Comparison of ENCODE assay signal across 8 cellular contexts in the genomic region with DNA sequence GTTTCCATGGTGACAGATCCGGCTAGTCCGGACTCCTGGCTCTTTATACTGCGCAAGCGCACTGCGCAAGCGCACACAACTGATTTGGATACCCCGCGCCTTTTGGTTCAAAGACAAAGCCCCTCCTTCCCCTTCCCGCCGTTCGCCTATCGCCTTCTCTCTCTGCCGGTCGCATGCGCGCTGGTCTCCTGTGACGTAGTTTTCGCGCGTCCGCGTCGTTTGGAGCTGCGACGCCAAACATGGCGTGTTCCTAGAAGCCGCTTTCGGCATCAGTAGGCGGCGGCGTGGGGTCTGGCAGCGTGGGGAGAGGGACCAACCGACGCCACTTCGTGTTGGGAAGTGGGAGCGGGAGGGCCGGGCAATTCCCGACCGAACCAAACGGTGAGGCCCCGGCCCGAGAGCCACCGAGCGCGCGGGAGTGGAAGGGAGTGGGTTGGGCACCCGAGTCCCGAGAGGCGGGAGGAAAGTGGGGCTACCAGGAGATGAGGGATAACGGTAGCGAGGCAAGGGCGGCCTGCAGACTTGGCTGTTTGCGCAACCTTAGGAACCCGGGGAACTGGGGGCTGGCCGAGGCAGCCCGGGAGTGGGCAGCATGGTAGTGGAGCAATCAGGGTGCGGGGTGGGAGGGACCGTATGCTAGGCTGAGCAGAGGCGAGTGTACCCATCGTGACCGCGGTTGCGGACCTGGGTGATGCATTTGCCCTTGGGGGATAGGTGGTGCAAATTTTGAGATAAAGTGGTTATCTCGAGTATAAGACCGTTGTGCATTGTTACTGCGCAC. TPM values are rescaled to one million over a fixed set of nuclear protein-coding genes. Genes with fewer than 3 reads are reported as not detected.
DNase-seq lines count a peak whose midpoint lies in the region; ATAC-seq, FAIRE-seq and TF ChIP-seq lines count a peak whose summit lies in the region.

Gene IPO11 (plus strand): TSS at position 215 of the 781 bp plus-strand sequence. CDS start 24,517 bp downstream, outside the sequence.

- H3K4ac ChIP-seq in IMR-90 (ENCODE audit: low read depth, low read length) = peak within 1 kb of the TSS; percentile 46

- H3K9ac ChIP-seq in IMR-90 (ENCODE audit: low read depth, low read length) (peak within 1 kb of the TSS; percentile 68), endothelial cell of umbilical vein (replicated peaks; ENCODE audit: extremely low read depth, insufficient read depth, low read length) (peak within 1 kb of the TSS; percentile 80)

- DNase-seq in DMS 273 (lab: John Stamatoyannopoulos, UW; ENCODE audit: unreplicated experiment) (peak; percentile 100), IMR-90 (peak; percentile 99), OCI-M1 (lab: John Stamatoyannopoulos, UW) (peak; percentile 99), activated T-cell treated with anti-CD3 and anti-CD28 coated beads for 24 hours (ENCODE audit: low read depth) (peak; percentile 98), endothelial cell of umbilical vein (ENCODE audit: low read depth, low spot score) (peak; percentile 99), midbrain (lab: John Stamatoyannopoulos, UW) (peak; percentile 99)
- DNase-seq in stimulated activated CD8-positive, alpha-beta memory T cell treated with anti-CD3 and anti-CD28 coated beads, Interleukin-2, amount 100 ng/mL, for 1 hour (ENCODE audit: low read depth in 2 of 2) = peak; percentile 98

- peak within 1 kb of the TSS; percentile 18; the same call in 1 of the 2 replicates for H3K27ac ChIP-seq in IMR-90 (ENCODE audit: insufficient read depth, low read length)
- peak within 1 kb of the TSS; percentile 56 for H3K27ac ChIP-seq in endothelial cell of umbilical vein (ENCODE audit: insufficient read depth, low read depth, low read length)

- no peak within 1 kb of the TSS for H3K18ac ChIP-seq in IMR-90 (ENCODE audit: low read depth, low read length)

- peaks cover 10 to 12% of the 10 kb centered on the region in 2 experiments; a peak in 3 of 4 replicates for H3K79me1 ChIP-seq in IMR-90 (ENCODE audit: low read depth in 1 of 2, low read length in 2 of 2)

- TF ChIP-seq RAD21 in IMR-90 (IDR thresholded peaks at IDR 0.05; ENCODE audit: low read length) = no peak

- H4K20me1 ChIP-seq in IMR-90 (ENCODE audit: insufficient read depth, low read length) (no peaks in the 10 kb centered on the region), endothelial cell of umbilical vein (replicated peaks; ENCODE audit: control insufficient read depth, extremely low read depth, insufficient read depth, low read length) (no peaks in the 10 kb centered on the region)

- WGBS in IMR-90 (ENCODE audit: extremely low coverage in 2 of 2, insufficient read length in 1 of 2), 2 experiments = 0% methylated on average over 27 of the region's 66 CpGs; no CpG with 5 or more reads in 1 of the 2 experiments

- no peak within 1 kb of the TSS for H2AK5ac ChIP-seq in IMR-90 (ENCODE audit: low read depth, low read length)

- H4K5ac ChIP-seq in IMR-90 (ENCODE audit: low read depth, low read length) = peak within 1 kb of the TSS; percentile 6

- no TSS peak for BruUV-seq in IMR-90 (replicated peaks; lab: Mats Ljungman, UMichigan)
- BruUV-seq in endothelial cell of umbilical vein (replicated peaks; lab: Mats Ljungman, UMichigan) = no TSS peak

- peak within 1 kb of the TSS; percentile 91 for H2AFZ ChIP-seq in IMR-90 (replicated peaks; ENCODE audit: low read length, poor library complexity)
- H2AFZ ChIP-seq in endothelial cell of umbilical vein (ENCODE audit: low read depth, low read length) = peak within 1 kb of the TSS; percentile 87

- H2BK5ac ChIP-seq in IMR-90 (ENCODE audit: low read depth, low read length, poor library complexity, severe bottlenecking) = peak within 1 kb of the TSS; percentile 6

- peak within 1 kb of the TSS; percentile 35 to 84 for H4K8ac ChIP-seq in IMR-90 (ENCODE audit: low read depth in 2 of 2, low read length in 2 of 2)

- H3K14ac ChIP-seq in IMR-90 (replicated peaks; ENCODE audit: low read depth, low read length) = peak within 1 kb of the TSS; percentile 46; the same call in 1 of the 2 replicates

- H3K4me3 ChIP-seq in IMR-90 (ENCODE audit: insufficient read depth, low read depth, low read length) (peak within 1 kb of the TSS; percentile 56), endothelial cell of umbilical vein (replicated peaks in 1 of 3; ENCODE audit: insufficient read depth in 1 of 3, low read depth in 1 of 3, low read length in 3 of 3) (peak within 1 kb of the TSS; percentile 53 to 96 (median 73))

- no peak within 1 kb of the TSS for H4K91ac ChIP-seq in IMR-90 (ENCODE audit: insufficient read depth, low read depth, low read length)

- H2BK120ac ChIP-seq in IMR-90 (ENCODE audit: low read depth, low read length) = no peak within 1 kb of the TSS

- FAIRE-seq in endothelial cell of umbilical vein (lab: Jason Lieb, UNC) = peak; percentile 85

- H3K9me1 ChIP-seq in IMR-90 (ENCODE audit: insufficient read depth, low read length) (no peaks in the 10 kb centered on the region), endothelial cell of umbilical vein (replicated peaks; ENCODE audit: control insufficient read depth, extremely low read depth, insufficient read depth, low read length) (no peaks in the 10 kb centered on the region)

- intact Hi-C loops in IMR-90 (cut with micrococcal nuclease) = no loop called here
- intact Hi-C loops in endothelial cell of umbilical vein (cut with micrococcal nuclease) = loop anchor here (1.0 to 2.0 kb wide), 2 partner anchors 8 to 164 kb away; no protein-coding TSS in a partner anchor

- POLR2A ChIA-PET in IMR-90 (lab: Charles Lee; ENCODE audit: unreplicated experiment) = interaction anchor here (1.3 kb wide), 1 partner anchor 9 kb away, joined by 7 read pairs; the partner anchor contains the start of gene DIMT1
- POLR2A ChIA-PET in endothelial cell of umbilical vein (lab: Charles Lee) = interaction anchor here (2.4 kb wide), 1 partner anchor 10 kb away, joined by 39 read pairs; the partner anchor contains the start of gene DIMT1

- H2BK20ac ChIP-seq in IMR-90 (ENCODE audit: low read depth, low read length) = no peak within 1 kb of the TSS

- no peak within 1 kb of the TSS for H3K23ac ChIP-seq in IMR-90 (ENCODE audit: low read depth, low read length)

- no peak within 1 kb of the TSS for H2BK15ac ChIP-seq in IMR-90 (ENCODE audit: low read depth, low read length)

- H3K4me1 ChIP-seq in IMR-90 (ENCODE audit: control insufficient read depth, insufficient read depth, low read length) (no peaks in the 10 kb centered on the region; the same call in 1 of the 2 replicates), endothelial cell of umbilical vein (ENCODE audit: control insufficient read depth, extremely low read depth, insufficient read depth, low read length) (peaks cover 13% of the 10 kb centered on the region)

- in situ Hi-C loops in IMR-90 (cut with MboI; ENCODE audit: low sequenced_read_pairs) = no loop called here

- dilution Hi-C loops in IMR-90 (cut with HindIII; ENCODE audit: low sequenced_read_pairs, unreplicated experiment) (no loop called here), endothelial cell of umbilical vein (cut with MboI; ENCODE audit: extremely low pct_ligation_motif_present, low sequenced_read_pairs) (no loop called here)

- peaks cover 42% of the 10 kb centered on the region for H3K79me2 ChIP-seq in endothelial cell of umbilical vein (ENCODE audit: control insufficient read depth, insufficient read depth, low read length)

- 0 out of 2 replicates have a peak within 1 kb of the TSS, but pooled peaks have one; percentile 26 for H3K56ac ChIP-seq in IMR-90 (ENCODE audit: extremely low read depth, insufficient read depth, low read length)

- ATAC-seq in GM21528 (IDR thresholded peaks at IDR 0.05; ENCODE audit: low FRiP score, unreplicated experiment) (peak; percentile 95), IMR-90 (ENCODE audit: low read depth) (peak; percentile 98)

- CTCF ChIA-PET in IMR-90 (lab: Yijun Ruan, JAX) = no interaction called here
- CTCF ChIA-PET in endothelial cell of umbilical vein (lab: Charles Lee) = interaction anchor here (1.2 to 1.6 kb wide), 3 partner anchors 9 to 366 kb away, joined by 4 to 14 read pairs (median 5); partner anchors contain the start of gene DIMT1

- TF ChIP-seq POLR2A in IMR-90 (IDR thresholded peaks at IDR 0.05; ENCODE audit: low read depth, low read length) (peak; percentile 76), endothelial cell of umbilical vein (IDR thresholded peaks at IDR 0.05; ENCODE audit: low read depth, low read length) (peak; percentile 74)

- H3K36me3 ChIP-seq in IMR-90 (ENCODE audit: control insufficient read depth, insufficient read depth, low read length) (no peaks in the 10 kb centered on the region), endothelial cell of umbilical vein (ENCODE audit: control insufficient read depth in 2 of 2, extremely low read depth in 1 of 2, insufficient read depth in 2 of 2, low read length in 2 of 2) (no peaks in the 10 kb centered on the region)

- no peaks in the 10 kb centered on the region for H3K9me3 ChIP-seq in IMR-90 (ENCODE audit: control insufficient read depth, insufficient read depth, low read length)
- H3K9me3 ChIP-seq in endothelial cell of umbilical vein (replicated peaks; ENCODE audit: control insufficient read depth, insufficient read depth, low read length) = no peaks in the 10 kb centered on the region

- peak within 1 kb of the TSS; percentile 77 for H2AK9ac ChIP-seq in IMR-90 (replicated peaks; ENCODE audit: low read depth, low read length, poor library complexity)

- TF ChIP-seq CTCF in IMR-90 (conservative IDR thresholded peaks at IDR 0.05; ENCODE audit: low read depth, low read length) (no peak), endothelial cell of umbilical vein (IDR thresholded peaks at IDR 0.05; ENCODE audit: extremely low read depth in 1 of 2, insufficient read depth in 1 of 2, low read depth in 1 of 2, low read length in 2 of 2) (no peak)

- H3K27me3 ChIP-seq in IMR-90 (ENCODE audit: control insufficient read depth, insufficient read depth, low read length) (no peaks in the 10 kb centered on the region), endothelial cell of umbilical vein (ENCODE audit: control insufficient read depth in 2 of 2, insufficient read depth in 2 of 2, low read length in 2 of 2) (no peaks in the 10 kb centered on the region)

- H3K4me2 ChIP-seq in IMR-90 (ENCODE audit: low read depth, low read length) (peak within 1 kb of the TSS; percentile 97), endothelial cell of umbilical vein (ENCODE audit: insufficient read depth, low read length) (peak within 1 kb of the TSS; percentile 86)

RNA-seq across cellular contexts. Expression of gene IPO11, which starts in this region (rescaled TPM):
- 34.4 and 40.0 TPM in 2 replicates for total RNA-seq in IMR-90 (2012; rRNA removed)
- polyA plus RNA-seq in IMR-90 (2012; rRNA removed) = 8.3 and 12.6 TPM in 2 replicates
- polyA plus RNA-seq in IMR-90 (2012; cell fraction: cytosol; rRNA removed) = 3.0 and 5.3 TPM in 2 replicates
- polyA plus RNA-seq in IMR-90 (2012; cell fraction: nucleus; rRNA removed; ENCODE audit: low replicate concordance) = 2.8 and 9.2 TPM in 2 replicates
- 72.9 and 80.9 TPM in 2 replicates for total RNA-seq in endothelial cell of umbilical vein
- 31.7 and 38.5 TPM in 2 replicates for polyA plus RNA-seq in endothelial cell of umbilical vein
- polyA plus RNA-seq in endothelial cell of umbilical vein (2011; cell fraction: cytosol; rRNA removed) = 51.4 and 55.2 TPM in 2 replicates
- 42.2 and 46.6 TPM in 2 replicates for polyA plus RNA-seq in endothelial cell of umbilical vein (2011; cell fraction: nucleus; rRNA removed)
- 43.6 and 64.6 TPM in 2 replicates for polyA plus RNA-seq in endothelial cell of umbilical vein (2012)
- 132 and 145 TPM in 2 replicates for polyA minus RNA-seq in endothelial cell of umbilical vein
- 34.0 TPM for polyA minus RNA-seq in endothelial cell of umbilical vein (2011; cell fraction: cytosol; rRNA and poly(A)+ RNA removed)
- 86.9 and 178 TPM in 2 replicates for polyA minus RNA-seq in endothelial cell of umbilical vein (2011; cell fraction: nucleus; rRNA and poly(A)+ RNA removed)

Comparison
In these comparisons a context has a peak if more than half of its experiments do, and no peak if none do; other contexts are left out.
1. Peak in every context shown above with its lines: DNase-seq, ATAC-seq, H3K4me3 ChIP-seq and H3K27ac ChIP-seq.